16 cellular contexts compared by ENCODE assay signal in genomic region chr22:48088226-48088625, GRCh38.
"Had no signal": no experiment of that assay in that cellular context is flagged by ENCODE, and none has a peak within 500 bp of the region (broad histone marks: within the 10 kb centered on the region; RNA-seq: fewer than 3 reads in every experiment).

No MANE protein-coding gene starts in this region.

- H3K4me1 ChIP-seq: prostate gland had no signal

- DNase-seq: dorsolateral prefrontal cortex; effector CD4-positive, alpha-beta T cell; left ventricle myocardium superior; lower lobe of right lung; nephron progenitor cell; nucleus accumbens; stimulated activated CD4-positive, alpha-beta T cell treated with anti-CD3 and anti-CD28 coated beads, Interleukin-2, amount 100 ng/mL, for 24 hours; stimulated activated CD4-positive, alpha-beta T cell treated with anti-CD3 and anti-CD28 coated beads, Interleukin-4, amount 100 ng/mL, for 24 hours; stimulated activated naive CD4-positive, alpha-beta T cell treated with Interleukin-2 at 50 U/mL for 16 hours; stomach; testis had no signal

- H3K4me3 ChIP-seq: dorsolateral prefrontal cortex, lower lobe of right lung, prostate gland, right atrium auricular region, sigmoid colon, stomach, testis, tibial artery had no signal

- H3K27me3 ChIP-seq: dorsolateral prefrontal cortex, right atrium auricular region, sigmoid colon, testis had no signal

- H3K27ac ChIP-seq: epithelial cell of prostate, lower lobe of right lung, prostate gland, right atrium auricular region, stomach, testis, tibial artery had no signal

- H3K9me3 ChIP-seq: lower lobe of right lung, prostate gland, right atrium auricular region, sigmoid colon, stomach, testis, tibial artery had no signal

- H3K36me3 ChIP-seq: lower lobe of right lung, prostate gland, right atrium auricular region, sigmoid colon, stomach, tibial artery had no signal
